8 cellular contexts compared by ENCODE assay signal in the genomic region with DNA sequence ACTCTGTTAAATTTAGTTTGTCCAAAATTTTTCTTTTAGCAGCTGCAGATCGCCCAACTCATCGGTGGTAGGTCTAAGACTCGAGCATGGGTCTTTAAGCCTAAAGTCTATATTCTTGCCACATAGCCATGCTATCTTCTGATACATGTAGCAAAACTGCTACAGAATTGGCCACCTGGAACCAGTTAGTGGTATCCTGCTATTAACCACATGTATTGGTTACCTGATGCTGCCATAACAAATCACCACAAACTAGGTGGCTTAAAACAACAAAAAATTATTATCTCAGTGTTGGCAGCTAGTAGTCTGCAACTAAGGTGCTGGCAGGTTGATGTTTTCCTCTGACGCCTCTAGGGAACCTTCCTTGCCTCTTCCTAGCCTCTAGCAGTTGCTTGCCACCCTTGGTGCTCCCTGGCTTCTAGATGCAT.
DNase-seq lines count a peak whose midpoint lies in the region; ATAC-seq lines count a peak whose summit lies in the region.

No MANE protein-coding gene starts in this region.

- ATAC-seq in GM19455 (IDR thresholded peaks at IDR 0.05; ENCODE audit: unreplicated experiment) (peak; percentile 74), HG03378 (IDR thresholded peaks at IDR 0.05; ENCODE audit: unreplicated experiment) (peak; percentile 70), Right ventricle myocardium superior (ENCODE audit: poor library complexity) (no peak)

- intact Hi-C loops in dendritic cell treated with granulocyte-macrophage colony-stimulating factor and Interleukin-4, amounts not matched to agents 40 ng/mL and 50 ng/mL, for 4 days (cut with micrococcal nuclease), result no loop called here
- intact Hi-C loops in Right ventricle myocardium superior (cut with DNase I), result no loop called here

- H3K27me3 Mint-ChIP-seq in dendritic cell treated with granulocyte-macrophage colony-stimulating factor and Interleukin-4, amounts not matched to agents 40 ng/mL and 50 ng/mL, for 4 days, result no peaks in the 10 kb centered on the region

- no peaks in the 10 kb centered on the region for H4K20me1 ChIP-seq in BLaER1

- H3K36me3 ChIP-seq in BLaER1, result no peaks in the 10 kb centered on the region

- no peak overlapping the region for H3K9ac ChIP-seq in BLaER1

- H3K4me2 ChIP-seq in BLaER1, result peak overlapping the region; percentile 64

- DNase-seq in Right ventricle myocardium superior, result no peak
- DNase-seq in NK-92 treated with Interleukin-12 subunit alpha and Interleukin-12 subunit beta, amount 100 ng/mL, for 24 hours (lab: John Stamatoyannopoulos, UW), result no peak
- no peak for DNase-seq in NCI-H2107 treated with DMSO at 0.1 percent for 48 hours (lab: John Stamatoyannopoulos, UW; ENCODE audit: unreplicated experiment)
- no peak for DNase-seq in stimulated activated CD4-positive, alpha-beta T cell treated with anti-CD3 and anti-CD28 coated beads, Interleukin-15, amount 100 ng/mL, for 24 hours

- H3K27ac Mint-ChIP-seq in dendritic cell treated with granulocyte-macrophage colony-stimulating factor and Interleukin-4, amounts not matched to agents 40 ng/mL and 50 ng/mL, for 4 days, result peak overlapping the region; percentile 25

- H3K9me3 Mint-ChIP-seq in dendritic cell treated with granulocyte-macrophage colony-stimulating factor and Interleukin-4, amounts not matched to agents 40 ng/mL and 50 ng/mL, for 4 days, result no peaks in the 10 kb centered on the region

- 0 out of 2 replicates have a peak overlapping the region, but pooled peaks have one; percentile 15 for H3K27ac ChIP-seq in BLaER1

- H3K27me3 ChIP-seq in BLaER1, result no peaks in the 10 kb centered on the region

- H3K36me3 Mint-ChIP-seq in dendritic cell treated with granulocyte-macrophage colony-stimulating factor and Interleukin-4, amounts not matched to agents 40 ng/mL and 50 ng/mL, for 4 days (ENCODE audit: low read depth), result no peaks in the 10 kb centered on the region

- peak overlapping the region; percentile 44 for H3K4me3 Mint-ChIP-seq in dendritic cell treated with granulocyte-macrophage colony-stimulating factor and Interleukin-4, amounts not matched to agents 40 ng/mL and 50 ng/mL, for 4 days

- H3K4me3 ChIP-seq in BLaER1, result peak overlapping the region; percentile 22; the same call in 1 of the 2 replicates

- no peaks in the 10 kb centered on the region for H3K9me3 ChIP-seq in BLaER1

- H3K4me1 ChIP-seq in BLaER1, result peaks cover 22% of the 10 kb centered on the region

- H3K4me1 Mint-ChIP-seq in dendritic cell treated with granulocyte-macrophage colony-stimulating factor and Interleukin-4, amounts not matched to agents 40 ng/mL and 50 ng/mL, for 4 days (ENCODE audit: low read depth), result peaks cover 33% of the 10 kb centered on the region
